8 cellular contexts compared by ENCODE assay signal in the genomic region with DNA sequence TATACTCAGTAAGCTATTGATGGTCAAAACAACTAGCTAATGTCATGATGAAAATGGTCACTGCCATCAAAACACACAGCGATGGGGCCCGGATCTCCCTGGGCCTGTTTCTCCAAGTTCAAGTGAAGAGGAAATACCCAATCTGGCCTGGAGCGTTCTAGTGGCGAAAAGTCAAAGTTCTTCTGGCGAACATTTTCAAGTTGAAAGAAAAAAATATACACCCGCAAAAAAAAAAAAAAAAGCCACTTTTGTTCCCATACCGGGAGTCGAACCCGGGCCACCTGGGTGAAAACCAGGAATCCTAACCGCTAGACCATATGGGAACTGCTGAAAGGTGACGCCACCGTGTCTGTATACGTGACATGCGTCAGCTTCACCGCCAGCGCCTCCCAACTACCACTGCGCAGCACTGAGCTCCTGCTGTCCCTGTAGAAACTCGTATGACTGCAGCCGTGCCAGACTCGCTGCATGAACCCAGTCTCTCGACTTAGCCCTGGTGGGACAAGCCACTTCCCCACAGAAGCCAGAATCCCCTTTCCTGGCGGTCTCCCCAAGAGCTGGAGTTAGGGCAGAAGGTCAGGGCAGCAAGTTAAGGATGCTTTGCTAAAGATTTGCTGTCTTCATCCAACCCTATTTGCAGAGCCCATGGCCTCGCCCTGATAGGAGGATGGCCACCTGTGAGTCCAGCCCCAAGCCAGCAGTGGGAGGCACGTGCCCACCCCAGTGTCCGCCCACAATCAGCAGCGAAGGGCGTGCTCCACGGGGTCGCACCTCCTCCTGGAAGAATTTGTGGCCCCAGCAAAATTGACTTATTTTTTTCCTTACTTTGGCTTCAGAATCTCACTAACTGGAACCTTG. TPM values are rescaled to one million over a fixed set of nuclear protein-coding genes. Genes with fewer than 3 reads are reported as not detected.
DNase-seq lines count a peak whose midpoint lies in the region; ATAC-seq lines count a peak whose summit lies in the region.

No MANE protein-coding gene starts in this region.

- no peaks in the 10 kb centered on the region for H3K27me3 ChIP-seq in esophagus (ENCODE audit: control insufficient read depth in 1 of 2, insufficient read depth in 2 of 2, low read length in 2 of 2)

- peaks cover 31% of the 10 kb centered on the region for H3K4me1 Mint-ChIP-seq in stimulated activated naive CD8-positive, alpha-beta T cell treated with anti-CD3 and anti-CD28 coated beads, Interleukin-15, amount 100 ng/mL, for 72 hours

- H3K4me1 ChIP-seq in esophagus (ENCODE audit: control insufficient read depth in 2 of 2, insufficient read depth in 2 of 2, low read length in 1 of 2), result peaks cover 2 to 8% of the 10 kb centered on the region in 2 donors
- H3K4me1 ChIP-seq in mesodermal cell (ENCODE audit: control insufficient read depth, insufficient read depth, low read length, poor library complexity, severe bottlenecking), result peaks cover 8% of the 10 kb centered on the region

- peak overlapping the region in 1 of 2 donors; percentile 75 for H3K4me3 Mint-ChIP-seq in stimulated activated naive CD8-positive, alpha-beta T cell treated with anti-CD3 and anti-CD28 coated beads, Interleukin-15, amount 100 ng/mL, for 72 hours

- peaks cover 4% of the 10 kb centered on the region for H3K27me3 Mint-ChIP-seq in stimulated activated naive CD8-positive, alpha-beta T cell treated with anti-CD3 and anti-CD28 coated beads, Interleukin-15, amount 100 ng/mL, for 72 hours

- H3K27ac ChIP-seq in esophagus (ENCODE audit: low read depth in 2 of 2, low read length in 1 of 2), result peak overlapping the region; percentile 14 to 17
- H3K27ac ChIP-seq in mesodermal cell (ENCODE audit: low read depth, low read length, severe bottlenecking), result peak overlapping the region; percentile 62

- peak; percentile 10 to 30 for DNase-seq in NCI-H524 (lab: John Stamatoyannopoulos, UW)
- no peak for DNase-seq in NCI-H524 treated with DMSO at 0.1 percent for 48 hours (lab: John Stamatoyannopoulos, UW)
- peak; percentile 52 for DNase-seq in NCI-H345 treated with DMSO at 0.1 percent for 48 hours (lab: John Stamatoyannopoulos, UW; ENCODE audit: unreplicated experiment)
- peak; percentile 60 for DNase-seq in activated T-cell treated with anti-CD3 and anti-CD28 coated beads for 24 hours (ENCODE audit: low read depth)
- DNase-seq in stimulated activated naive CD8-positive, alpha-beta T cell treated with anti-CD3 and anti-CD28 coated beads, Interleukin-15, amount 100 ng/mL, for 72 hours, result peak; percentile 37 to 42

- peak overlapping the region in 1 of 2 donors; percentile 99 for H3K27ac Mint-ChIP-seq in stimulated activated naive CD8-positive, alpha-beta T cell treated with anti-CD3 and anti-CD28 coated beads, Interleukin-15, amount 100 ng/mL, for 72 hours

- H3K4me3 ChIP-seq in esophagus (ENCODE audit: low read depth in 1 of 2, low read length in 2 of 2) (no peak overlapping the region), mesodermal cell (ENCODE audit: extremely low read depth, insufficient read depth, low read length, poor library complexity, severe bottlenecking) (peak overlapping the region; percentile 44)

- H3K9me3 Mint-ChIP-seq in stimulated activated naive CD8-positive, alpha-beta T cell treated with anti-CD3 and anti-CD28 coated beads, Interleukin-15, amount 100 ng/mL, for 72 hours, result no peaks in the 10 kb centered on the region

- WGBS in esophagus, 2 donors, result 17 to 26% methylated on average over 29 of the region's 29 CpGs
- 4 to 9% methylated on average over 19 of the region's 29 CpGs for WGBS in mesodermal cell (ENCODE audit: insufficient coverage in 2 of 2), 2 experiments

- H3K9me3 ChIP-seq in esophagus (ENCODE audit: control insufficient read depth in 2 of 2, insufficient read depth in 1 of 2, low read depth in 1 of 2, low read length in 1 of 2), result no peaks in the 10 kb centered on the region
- H3K9me3 ChIP-seq in mesodermal cell (ENCODE audit: control insufficient read depth, low read length), result no peaks in the 10 kb centered on the region

- no peak for ATAC-seq in stimulated activated naive CD8-positive, alpha-beta T cell treated with anti-CD3 and anti-CD28 coated beads, Interleukin-15, amount 100 ng/mL, for 72 hours
- no peak for ATAC-seq in GM21619 (IDR thresholded peaks at IDR 0.05; ENCODE audit: unreplicated experiment)

- H3K36me3 ChIP-seq in esophagus (ENCODE audit: control insufficient read depth in 2 of 2, insufficient read depth in 2 of 2, low read length in 1 of 2) (peaks cover 0 to 6% of the 10 kb centered on the region in 2 donors), mesodermal cell (ENCODE audit: control insufficient read depth, insufficient read depth, low read length) (peaks cover 11% of the 10 kb centered on the region)

RNA-seq across cellular contexts. Expression of a gene that starts 5.6 kb away (rescaled TPM):
- polyA plus RNA-seq in esophagus, result 10 to 100 TPM; 42.7 to 74.4 TPM
- polyA plus RNA-seq in mesodermal cell (2013, experiment 1 of 2), result 43.2 TPM
- 40.0 TPM for polyA plus RNA-seq in mesodermal cell (2013, experiment 2 of 2)

RNA-seq across cellular contexts. Expression of a gene that starts 18.8 kb away (rescaled TPM):
- 10 to 100 TPM; 20.5 to 32.5 TPM for polyA plus RNA-seq in esophagus
- polyA plus RNA-seq in mesodermal cell (2013, experiment 1 of 2), result 7.1 TPM
- 8.3 TPM for polyA plus RNA-seq in mesodermal cell (2013, experiment 2 of 2)
